ENCODE assay signal across 16 cellular contexts in genomic region chr3:8581806-8582436, GRCh38.
DNase-seq lines count a peak whose midpoint lies in the region; ATAC-seq, FAIRE-seq and TF ChIP-seq lines count a peak whose summit lies in the region.
"Had no signal": no experiment of that assay in that cellular context is flagged by ENCODE, and none has a peak within 500 bp of the region (broad histone marks: within the 10 kb centered on the region; RNA-seq: fewer than 3 reads in every experiment).

No MANE protein-coding gene starts in this region.

- no peak for TF ChIP-seq CTCF in astrocyte (IDR thresholded peaks at IDR 0.05; ENCODE audit: insufficient read depth, low read depth, low read length)
- no peak for TF ChIP-seq CTCF in lower lobe of right lung (IDR thresholded peaks at IDR 0.05)
- TF ChIP-seq CTCF in retinal pigment epithelial cell (conservative IDR thresholded peaks at IDR 0.05; ENCODE audit: low read depth, low read length): no peak

- H3K36me3 Mint-ChIP-seq in astrocyte (ENCODE audit: low read depth, unreplicated experiment): peaks cover 3% of the 10 kb centered on the region
- H3K36me3 Mint-ChIP-seq: CD14-positive monocyte had no signal

- H3K27ac ChIP-seq in BLaER1 (no peak overlapping the region), astrocyte (ENCODE audit: low read depth, low read length) (no peak overlapping the region), lower lobe of right lung (peak overlapping the region; percentile 18), caudate nucleus (ENCODE audit: low read depth, low read length) (no peak overlapping the region)

- H3K27me3 ChIP-seq in BLaER1 (no peaks in the 10 kb centered on the region), astrocyte (ENCODE audit: insufficient read depth, low read length) (no peaks in the 10 kb centered on the region), lower lobe of right lung (ENCODE audit: low read depth) (no peaks in the 10 kb centered on the region)

- no peak overlapping the region for H3K27ac Mint-ChIP-seq in astrocyte (ENCODE audit: unreplicated experiment)

- no peak overlapping the region for H3K4me3 Mint-ChIP-seq in astrocyte (ENCODE audit: unreplicated experiment)
- H3K4me3 Mint-ChIP-seq: CD14-positive monocyte had no signal

- H3K9ac ChIP-seq in BLaER1: no peak overlapping the region
- no peak overlapping the region for H3K9ac ChIP-seq in astrocyte (ENCODE audit: low read length)

- ATAC-seq in lower lobe of right lung: peak; percentile 81
- ATAC-seq in HG03025 (IDR thresholded peaks at IDR 0.05; ENCODE audit: low FRiP score, unreplicated experiment): no peak
- no peak for ATAC-seq in GM21447 (IDR thresholded peaks at IDR 0.05; ENCODE audit: unreplicated experiment)
- ATAC-seq: PC-3 had no signal

- no peak overlapping the region for H3K4me3 ChIP-seq in BLaER1
- H3K4me3 ChIP-seq in astrocyte (ENCODE audit: insufficient read depth, low read depth, low read length): no peak overlapping the region
- no peak overlapping the region for H3K4me3 ChIP-seq in lower lobe of right lung
- H3K4me3 ChIP-seq in retinal pigment epithelial cell (ENCODE audit: low read length): no peak overlapping the region
- H3K4me3 ChIP-seq: HAP-1 had no signal

- 0 out of 2 replicates have a peak, but pooled peaks cover 3% of the 10 kb centered on the region for H3K9me3 ChIP-seq in BLaER1
- no peaks in the 10 kb centered on the region for H3K9me3 ChIP-seq in astrocyte (ENCODE audit: insufficient read depth, low read depth, low read length)
- H3K9me3 ChIP-seq in lower lobe of right lung: no peaks in the 10 kb centered on the region
- H3K9me3 ChIP-seq: HAP-1 had no signal

- no peaks in the 10 kb centered on the region for H3K27me3 Mint-ChIP-seq in astrocyte (ENCODE audit: low read depth, unreplicated experiment)

- H3K4me2 ChIP-seq in BLaER1 (peak overlapping the region; percentile 6), astrocyte (ENCODE audit: low read length) (no peak overlapping the region)

- H3K9me3 Mint-ChIP-seq in astrocyte (ENCODE audit: unreplicated experiment): no peaks in the 10 kb centered on the region

- 0 out of 2 replicates have a peak, but pooled peaks cover 5% of the 10 kb centered on the region for H3K4me1 ChIP-seq in BLaER1
- peaks cover 9% of the 10 kb centered on the region for H3K4me1 ChIP-seq in astrocyte (ENCODE audit: insufficient read depth, low read length)
- H3K4me1 ChIP-seq in lower lobe of right lung: no peaks in the 10 kb centered on the region
- H3K4me1 ChIP-seq: HAP-1 had no signal

- no peak overlapping the region for H2AFZ ChIP-seq in astrocyte (ENCODE audit: low read depth, low read length)

- H3K4me1 Mint-ChIP-seq in astrocyte (ENCODE audit: low read depth, unreplicated experiment): peaks cover 35% of the 10 kb centered on the region
- H3K4me1 Mint-ChIP-seq: CD14-positive monocyte had no signal

- H3K36me3 ChIP-seq in BLaER1: no peaks in the 10 kb centered on the region
- H3K36me3 ChIP-seq in astrocyte (ENCODE audit: insufficient read depth, low read length): no peaks in the 10 kb centered on the region
- H3K36me3 ChIP-seq in lower lobe of right lung: no peaks in the 10 kb centered on the region
- H3K36me3 ChIP-seq: HAP-1 had no signal

- no peak for FAIRE-seq in astrocyte (lab: Jason Lieb, UNC)

- intact Hi-C loops in lower lobe of right lung (cut with DNase I): no loop called here

- no peaks in the 10 kb centered on the region for H4K20me1 ChIP-seq in BLaER1
- no peaks in the 10 kb centered on the region for H4K20me1 ChIP-seq in astrocyte (ENCODE audit: insufficient read depth, low read length)

- no peaks in the 10 kb centered on the region for H3K79me2 ChIP-seq in astrocyte (ENCODE audit: insufficient read depth, low read length)

- DNase-seq in astrocyte (ENCODE audit: low read depth) (peak; percentile 50), lower lobe of right lung (peak; percentile 48), retinal pigment epithelial cell (ENCODE audit: low read depth) (peak; percentile 60), cortex of kidney (lab: John Stamatoyannopoulos, UW) (no peak), caudate nucleus (lab: John Stamatoyannopoulos, UW) (no peak)
- DNase-seq: 8988T, COR-L47, NCI-H2107, NCI-H446, NCI-H748 treated with DMSO at 0.1 percent for 48 hours, PC-3 had no signal

Comparison
In these comparisons a context has a peak if more than half of its experiments do, and no peak if none do; other contexts are left out.
1. DNase-seq: peak in astrocyte (single experiment), lower lobe of right lung (single experiment) and retinal pigment epithelial cell (single experiment); none in cortex of kidney (single experiment) and caudate nucleus (0 of 61).
2. ATAC-seq: peak in lower lobe of right lung (2 of 2); none in HG03025 (single experiment) and GM21447 (single experiment).